Comparison of ENCODE assay signal across 21 cellular contexts in the genomic region with DNA sequence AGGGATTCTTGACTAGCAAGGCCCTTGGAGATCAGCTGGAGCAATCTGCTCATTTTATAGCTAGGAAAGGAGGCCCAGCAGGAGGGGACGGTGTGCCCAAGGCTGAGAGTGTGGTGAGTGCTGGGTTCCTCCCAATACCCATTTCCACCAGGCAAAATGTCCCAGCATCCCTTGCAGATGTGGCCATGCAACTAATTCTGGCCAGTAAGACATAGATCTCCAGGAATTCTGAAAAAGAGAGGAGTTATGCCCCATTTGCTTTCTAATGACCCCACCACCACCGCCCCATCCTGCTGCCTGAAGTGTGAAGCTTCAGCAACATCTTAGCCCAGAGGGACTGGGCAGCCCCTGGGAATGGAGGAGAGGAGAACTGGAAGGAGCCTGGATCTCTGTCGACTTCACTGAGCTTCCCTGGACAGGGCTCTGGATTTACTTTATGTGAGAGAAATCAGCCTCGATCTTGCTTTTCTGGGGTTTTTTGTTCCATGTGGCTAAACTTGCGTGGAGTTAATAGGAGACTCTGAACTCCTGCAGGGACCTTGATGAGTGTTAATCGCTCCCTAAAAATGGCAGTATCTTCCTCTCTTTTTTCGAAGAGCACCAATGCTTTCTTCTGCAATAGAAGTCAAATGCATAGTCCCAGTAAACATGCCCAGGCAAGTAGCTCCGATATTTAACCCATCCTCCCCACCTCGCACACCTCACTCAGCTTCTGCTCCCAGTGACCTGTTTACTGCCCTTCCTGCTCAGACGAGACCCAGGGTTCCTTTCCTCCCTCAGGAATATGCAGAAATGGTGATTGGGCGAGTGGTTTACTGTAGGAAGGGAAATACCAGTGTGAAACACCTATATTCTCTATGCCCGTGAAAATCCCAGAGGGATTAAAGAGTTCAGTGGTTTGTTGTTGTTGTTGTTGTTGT.
DNase-seq lines count a peak whose midpoint lies in the region; ATAC-seq and TF ChIP-seq lines count a peak whose summit lies in the region.
"Had no signal": no experiment of that assay in that cellular context is flagged by ENCODE, and none has a peak within 500 bp of the region (broad histone marks: within the 10 kb centered on the region; RNA-seq: fewer than 3 reads in every experiment).

No MANE protein-coding gene starts in this region.

- H3K4me3 Mint-ChIP-seq in WTC11, result peak overlapping the region; percentile 38
- H3K4me3 Mint-ChIP-seq in CD14-positive monocyte, result peak overlapping the region in 1 of 2 donors; percentile 1
- H3K4me3 Mint-ChIP-seq: activated CD4-positive, alpha-beta T cell treated with anti-CD3 and anti-CD28 coated beads for 36 hours; activated T-helper 17 cell treated with anti-CD3 and anti-CD28 coated beads, Interleukin-2, amount 50 U/mL, for 72 hours; immature natural killer cell had no signal

- no peak overlapping the region for H3K27ac ChIP-seq in right atrium auricular region
- H3K27ac ChIP-seq: brain microvascular endothelial cell, uterus had no signal

- peaks cover 5% of the 10 kb centered on the region for H3K27me3 Mint-ChIP-seq in WTC11 (ENCODE audit: low read depth)
- peaks cover 6 to 8% (median 6%) of the 10 kb centered on the region in 3 donors for H3K27me3 Mint-ChIP-seq in CD14-positive monocyte (ENCODE audit: low read depth in 3 of 3)

- TF ChIP-seq CTCF in right atrium auricular region (IDR thresholded peaks at IDR 0.05) (no peak), WTC11 (IDR thresholded peaks at IDR 0.05) (no peak), CD14-positive monocyte (IDR thresholded peaks at IDR 0.05) (no peak)

- H3K36me3 Mint-ChIP-seq in WTC11 (no peaks in the 10 kb centered on the region), CD14-positive monocyte (no peaks in the 10 kb centered on the region)
- H3K36me3 Mint-ChIP-seq: immature natural killer cell had no signal

- H3K27ac Mint-ChIP-seq in WTC11 (peak overlapping the region; percentile 98), CD14-positive monocyte (peak overlapping the region in 1 of 7 donors; percentile 29)
- H3K27ac Mint-ChIP-seq: activated CD4-positive, alpha-beta T cell treated with anti-CD3 and anti-CD28 coated beads for 36 hours; activated T-helper 17 cell treated with anti-CD3 and anti-CD28 coated beads, Interleukin-2, amount 50 U/mL, for 72 hours; immature natural killer cell had no signal

- CTCF ChIA-PET in WTC11 (lab: Charles Lee), result interaction anchor here (0.8 to 1.7 kb wide), 6 partner anchors 9 to 495 kb away, joined by 3 to 14 read pairs (median 4); no protein-coding TSS in a partner anchor

- no peaks in the 10 kb centered on the region for H3K4me1 ChIP-seq in right atrium auricular region
- H3K4me1 ChIP-seq: uterus had no signal

- POLR2A ChIA-PET in WTC11 (lab: Charles Lee), result no interaction called here

- H3K4me1 Mint-ChIP-seq in WTC11 (peaks cover 61% of the 10 kb centered on the region), CD14-positive monocyte (peaks cover 45% of the 10 kb centered on the region)
- H3K4me1 Mint-ChIP-seq: activated CD4-positive, alpha-beta T cell treated with anti-CD3 and anti-CD28 coated beads for 36 hours; activated T-helper 17 cell treated with anti-CD3 and anti-CD28 coated beads, Interleukin-2, amount 50 U/mL, for 72 hours; immature natural killer cell had no signal

- no peak overlapping the region for H3K4me3 ChIP-seq in right atrium auricular region
- H3K4me3 ChIP-seq: uterus had no signal

- no peaks in the 10 kb centered on the region for H3K36me3 ChIP-seq in right atrium auricular region
- H3K36me3 ChIP-seq: brain microvascular endothelial cell, uterus had no signal

- peaks cover 13% of the 10 kb centered on the region for H3K9me3 Mint-ChIP-seq in WTC11
- peaks cover 0 to 6% (median 2%) of the 10 kb centered on the region in 7 donors for H3K9me3 Mint-ChIP-seq in CD14-positive monocyte
- H3K9me3 Mint-ChIP-seq: activated T-helper 17 cell treated with anti-CD3 and anti-CD28 coated beads, Interleukin-2, amount 50 U/mL, for 72 hours; immature natural killer cell had no signal

- H3K27me3 ChIP-seq in right atrium auricular region, result no peaks in the 10 kb centered on the region
- H3K27me3 ChIP-seq: brain microvascular endothelial cell had no signal

- peak; percentile 48 for DNase-seq in right atrium auricular region (ENCODE audit: low spot score)
- DNase-seq in Right ventricle myocardium superior, result no peak
- DNase-seq in WTC11 (ENCODE audit: low spot score), result no peak
- DNase-seq in left kidney (ENCODE audit: low read depth, low spot score), result peak; percentile 37
- no peak for DNase-seq in HuH-7 (ENCODE audit: low spot score)
- no peak for DNase-seq in CD14-positive monocyte (ENCODE audit: low spot score)
- DNase-seq: ACHN; activated CD4-positive, alpha-beta T cell treated with anti-CD3 and anti-CD28 coated beads for 36 hours; brain microvascular endothelial cell; cortex of kidney; immature natural killer cell; left ventricle myocardium superior; NCI-H1417 treated with DMSO at 0.1 percent for 48 hours; NCI-H748 treated with DMSO at 0.1 percent for 48 hours; nucleus accumbens; PC-3; SIG-M5; uterus had no signal

- peaks cover 0 to 3% of the 10 kb centered on the region in 2 donors for H3K9me3 ChIP-seq in right atrium auricular region

- intact Hi-C loops in Right ventricle myocardium superior (cut with DNase I) (no loop called here), CD14-positive monocyte (cut with micrococcal nuclease) (no loop called here)

- ATAC-seq in Right ventricle myocardium superior (ENCODE audit: poor library complexity) (no peak), WTC11 (peak; percentile 95), GM19452 (IDR thresholded peaks at IDR 0.05; ENCODE audit: unreplicated experiment) (no peak), GM21447 (IDR thresholded peaks at IDR 0.05; ENCODE audit: unreplicated experiment) (no peak)
- ATAC-seq: activated CD4-positive, alpha-beta T cell treated with anti-CD3 and anti-CD28 coated beads for 36 hours; activated T-helper 17 cell treated with anti-CD3 and anti-CD28 coated beads, Interleukin-2, amount 50 U/mL, for 72 hours; left ventricle myocardium superior; PC-3 had no signal

TF ChIP-seq in WTC11, 78 proteins besides CTCF, POLR2A, EP300 and RAD21 (continues in another document):
- TF ChIP-seq CREM (CRISPR knock-in tag; IDR thresholded peaks at IDR 0.05) (no peak), TP53 (CRISPR knock-in tag; IDR thresholded peaks at IDR 0.05) (peak; percentile 91), ZSCAN18 (CRISPR knock-in tag; IDR thresholded peaks at IDR 0.05) (no peak), ELF4 (CRISPR knock-in tag; IDR thresholded peaks at IDR 0.05; ENCODE audit: low read depth) (no peak), RELA (CRISPR knock-in tag; IDR thresholded peaks at IDR 0.05; ENCODE audit: borderline replicate concordance) (no peak), ZBTB21 (CRISPR knock-in tag; IDR thresholded peaks at IDR 0.05; ENCODE audit: borderline replicate concordance) (no peak), TEAD4 (CRISPR knock-in tag; IDR thresholded peaks at IDR 0.05) (no peak), ZNF219 (CRISPR knock-in tag; IDR thresholded peaks at IDR 0.05; ENCODE audit: borderline replicate concordance) (no peak), HMGA2 (CRISPR knock-in tag; IDR thresholded peaks at IDR 0.05) (no peak), SP1 (CRISPR knock-in tag; conservative IDR thresholded peaks at IDR 0.05) (no peak), TEAD1 (CRISPR knock-in tag; IDR thresholded peaks at IDR 0.05) (peak; percentile 29; the same call in 1 of the 2 replicates), MAX (CRISPR knock-in tag; IDR thresholded peaks at IDR 0.05) (peak; percentile 26; the same call in 1 of the 2 replicates)
- TF ChIP-seq, protein P1, sequence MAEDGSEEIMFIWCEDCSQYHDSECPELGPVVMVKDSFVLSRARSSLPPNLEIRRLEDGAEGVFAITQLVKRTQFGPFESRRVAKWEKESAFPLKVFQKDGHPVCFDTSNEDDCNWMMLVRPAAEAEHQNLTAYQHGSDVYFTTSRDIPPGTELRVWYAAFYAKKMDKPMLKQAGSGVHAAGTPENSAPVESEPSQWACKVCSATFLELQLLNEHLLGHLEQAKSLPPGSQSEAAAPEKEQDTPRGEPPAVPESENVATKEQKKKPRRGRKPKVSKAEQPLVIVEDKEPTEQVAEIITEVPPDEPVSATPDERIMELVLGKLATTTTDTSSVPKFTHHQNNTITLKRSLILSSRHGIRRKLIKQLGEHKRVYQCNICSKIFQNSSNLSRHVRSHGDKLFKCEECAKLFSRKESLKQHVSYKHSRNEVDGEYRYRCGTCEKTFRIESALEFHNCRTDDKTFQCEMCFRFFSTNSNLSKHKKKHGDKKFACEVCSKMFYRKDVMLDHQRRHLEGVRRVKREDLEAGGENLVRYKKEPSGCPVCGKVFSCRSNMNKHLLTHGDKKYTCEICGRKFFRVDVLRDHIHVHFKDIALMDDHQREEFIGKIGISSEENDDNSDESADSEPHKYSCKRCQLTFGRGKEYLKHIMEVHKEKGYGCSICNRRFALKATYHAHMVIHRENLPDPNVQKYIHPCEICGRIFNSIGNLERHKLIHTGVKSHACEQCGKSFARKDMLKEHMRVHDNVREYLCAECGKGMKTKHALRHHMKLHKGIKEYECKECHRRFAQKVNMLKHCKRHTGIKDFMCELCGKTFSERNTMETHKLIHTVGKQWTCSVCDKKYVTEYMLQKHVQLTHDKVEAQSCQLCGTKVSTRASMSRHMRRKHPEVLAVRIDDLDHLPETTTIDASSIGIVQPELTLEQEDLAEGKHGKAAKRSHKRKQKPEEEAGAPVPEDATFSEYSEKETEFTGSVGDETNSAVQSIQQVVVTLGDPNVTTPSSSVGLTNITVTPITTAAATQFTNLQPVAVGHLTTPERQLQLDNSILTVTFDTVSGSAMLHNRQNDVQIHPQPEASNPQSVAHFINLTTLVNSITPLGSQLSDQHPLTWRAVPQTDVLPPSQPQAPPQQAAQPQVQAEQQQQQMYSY (CRISPR knock-in tag; IDR thresholded peaks at IDR 0.05), result no peak

Comparison
In these comparisons a context has a peak if more than half of its experiments do, and no peak if none do; other contexts are left out.
1. DNase-seq: peak in right atrium auricular region (single experiment) and left kidney (single experiment); none in Right ventricle myocardium superior (single experiment), WTC11 (single experiment), HuH-7 (single experiment) and CD14-positive monocyte (single experiment).